13 cellular contexts compared by ENCODE assay signal in the genomic region with DNA sequence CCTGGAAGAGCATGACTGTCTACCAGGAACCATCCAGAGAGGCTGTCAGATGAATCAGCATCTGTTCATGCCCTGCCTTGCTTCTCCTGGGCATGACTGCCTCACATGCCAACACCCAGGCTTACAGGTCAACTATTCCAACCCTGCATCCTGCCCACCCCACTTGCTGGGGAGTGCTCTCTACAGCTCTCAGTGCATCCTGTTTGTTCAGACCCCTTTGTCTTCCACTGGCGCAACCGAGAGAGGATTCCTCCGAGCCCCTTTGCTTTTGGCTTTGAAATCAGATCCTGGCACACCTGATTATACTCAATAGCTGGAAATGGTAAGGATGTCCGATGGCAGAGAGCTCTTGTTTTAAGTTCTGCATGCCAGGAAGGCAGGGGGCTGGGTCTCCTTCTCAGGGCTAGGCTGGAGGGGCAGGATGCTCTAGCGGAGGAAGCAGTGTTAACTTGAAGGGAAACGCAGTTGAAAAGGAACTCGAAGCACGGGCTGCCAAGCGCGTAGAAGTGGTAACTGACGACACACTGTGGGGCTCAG.
DNase-seq lines count a peak whose midpoint lies in the region; ATAC-seq and TF ChIP-seq lines count a peak whose summit lies in the region.
"Had no signal": no experiment of that assay in that cellular context is flagged by ENCODE, and none has a peak within 500 bp of the region (broad histone marks: within the 10 kb centered on the region; RNA-seq: fewer than 3 reads in every experiment).

No MANE protein-coding gene starts in this region.

- TF ChIP-seq CTCF in MCF 10A (IDR thresholded peaks at IDR 0.05; ENCODE audit: unreplicated experiment) (no peak), breast epithelium (IDR thresholded peaks at IDR 0.05) (no peak), esophagus squamous epithelium (IDR thresholded peaks at IDR 0.05) (peak in 1 of 6 experiments; percentile 2), thyroid gland (IDR thresholded peaks at IDR 0.05) (no peak), colonic mucosa (IDR thresholded peaks at IDR 0.05) (no peak), ascending aorta (IDR thresholded peaks at IDR 0.05) (no peak)

- ATAC-seq in HG03439 (IDR thresholded peaks at IDR 0.05; ENCODE audit: unreplicated experiment) = peak; percentile 20
- no peak for ATAC-seq in GM18858 (IDR thresholded peaks at IDR 0.05; ENCODE audit: unreplicated experiment)
- ATAC-seq: K562 had no signal

- DNase-seq in MCF 10A (ENCODE audit: unreplicated experiment) (peak; percentile 28), breast epithelium (ENCODE audit: low spot score in 2 of 2) (no peak), esophagus squamous epithelium (lab: John Stamatoyannopoulos, UW) (no peak), thyroid gland (peak; percentile 51 to 61), colonic mucosa (no peak), ascending aorta (ENCODE audit: low spot score in 2 of 2) (no peak)
- DNase-seq: kidney glomerular epithelial cell, small intestine had no signal

- H3K9me3 ChIP-seq in breast epithelium (no peaks in the 10 kb centered on the region), esophagus squamous epithelium (no peaks in the 10 kb centered on the region), thyroid gland (no peaks in the 10 kb centered on the region), colonic mucosa (no peaks in the 10 kb centered on the region), ascending aorta (no peaks in the 10 kb centered on the region)

- H3K36me3 Mint-ChIP-seq in MCF 10A (ENCODE audit: insufficient read depth, unreplicated experiment) = peaks cover 5% of the 10 kb centered on the region
- H3K36me3 Mint-ChIP-seq: activated naive CD4-positive, alpha-beta T cell treated with anti-CD3 and anti-CD28 coated beads, Interleukin-2, amount 50 U/mL, for 24 hours had no signal

- H3K4me3 ChIP-seq in breast epithelium = no peak overlapping the region
- no peak overlapping the region for H3K4me3 ChIP-seq in esophagus squamous epithelium
- H3K4me3 ChIP-seq in thyroid gland (replicated peaks in 1 of 3) = no peak overlapping the region
- H3K4me3 ChIP-seq in colonic mucosa = no peak overlapping the region
- H3K4me3 ChIP-seq in ascending aorta = no peak overlapping the region
- H3K4me3 ChIP-seq: K562 had no signal

- no peak overlapping the region for H3K27ac Mint-ChIP-seq in MCF 10A (ENCODE audit: low read depth, unreplicated experiment)
- H3K27ac Mint-ChIP-seq: activated naive CD4-positive, alpha-beta T cell treated with anti-CD3 and anti-CD28 coated beads, Interleukin-2, amount 50 U/mL, for 24 hours had no signal

- no peak overlapping the region for H3K4me3 Mint-ChIP-seq in MCF 10A (ENCODE audit: unreplicated experiment)

- WGBS in esophagus squamous epithelium, 2 donors = 60 to 69% methylated on average over 8 to 11 of the region's 11 CpGs
- 48 to 64% methylated on average over 11 of the region's 11 CpGs for WGBS in thyroid gland, 2 donors

- intact Hi-C loops in MCF 10A (cut with micrococcal nuclease) (no loop called here), breast epithelium (cut with DNase I; ENCODE audit: low total_unique reads) (no loop called here), esophagus squamous epithelium (cut with DNase I) (no loop called here), thyroid gland (cut with DNase I) (no loop called here), colonic mucosa (cut with DNase I) (no loop called here), ascending aorta (cut with DNase I) (no loop called here)

- CTCF ChIA-PET in MCF 10A (lab: Yijun Ruan, JAX) = interaction anchor here (1.1 to 1.3 kb wide), 2 partner anchors 10 to 247 kb away, joined by 4 read pairs; no protein-coding TSS in a partner anchor

- H3K27ac ChIP-seq in breast epithelium (peak overlapping the region in 1 of 2 donors; percentile 34), esophagus squamous epithelium (peak overlapping the region; percentile 60 to 75 (median 66)), thyroid gland (peak overlapping the region in 2 of 3 donors; percentile 5 to 48), colonic mucosa (no peak overlapping the region), ascending aorta (no peak overlapping the region)
- H3K27ac ChIP-seq: VCaP had no signal

- H3K27me3 ChIP-seq in breast epithelium (no peaks in the 10 kb centered on the region), esophagus squamous epithelium (no peaks in the 10 kb centered on the region), thyroid gland (no peaks in the 10 kb centered on the region), colonic mucosa (no peaks in the 10 kb centered on the region), ascending aorta (no peaks in the 10 kb centered on the region)

- no peaks in the 10 kb centered on the region for H3K9me3 Mint-ChIP-seq in MCF 10A (ENCODE audit: unreplicated experiment)
- H3K9me3 Mint-ChIP-seq: activated naive CD4-positive, alpha-beta T cell treated with anti-CD3 and anti-CD28 coated beads, Interleukin-2, amount 50 U/mL, for 24 hours had no signal

- H3K27me3 Mint-ChIP-seq in MCF 10A (ENCODE audit: insufficient read depth, unreplicated experiment) = no peaks in the 10 kb centered on the region
- H3K27me3 Mint-ChIP-seq: activated naive CD4-positive, alpha-beta T cell treated with anti-CD3 and anti-CD28 coated beads, Interleukin-2, amount 50 U/mL, for 24 hours had no signal

- BruUV-seq in MCF 10A (replicated peaks; lab: Mats Ljungman, UMichigan) = no TSS peak

- H3K9ac ChIP-seq in colonic mucosa (ENCODE audit: low read depth in 2 of 2, low read length in 2 of 2) = no peak overlapping the region

- H3K36me3 ChIP-seq in breast epithelium (no peaks in the 10 kb centered on the region), esophagus squamous epithelium (no peaks in the 10 kb centered on the region), thyroid gland (no peaks in the 10 kb centered on the region), colonic mucosa (no peaks in the 10 kb centered on the region), ascending aorta (no peaks in the 10 kb centered on the region)

- H3K4me1 Mint-ChIP-seq in MCF 10A (ENCODE audit: insufficient read depth, unreplicated experiment) = peaks cover 19% of the 10 kb centered on the region

- POLR2A ChIA-PET in MCF 10A (lab: Yijun Ruan, JAX) = interaction anchor here (1.0 kb wide), 1 partner anchor 27 kb away, joined by 5 read pairs; no protein-coding TSS in a partner anchor

- TF ChIP-seq POLR2A in breast epithelium (IDR thresholded peaks at IDR 0.05) = no peak
- TF ChIP-seq POLR2A in esophagus squamous epithelium (IDR thresholded peaks at IDR 0.05) = no peak
- TF ChIP-seq POLR2A in thyroid gland (IDR thresholded peaks at IDR 0.05) = no peak

- H3K4me1 ChIP-seq in breast epithelium (no peaks in the 10 kb centered on the region), esophagus squamous epithelium (peaks cover 0 to 25% (median 13%) of the 10 kb centered on the region in 3 donors), thyroid gland (peaks cover 5 to 16% of the 10 kb centered on the region in 2 donors), colonic mucosa (no peaks in the 10 kb centered on the region), ascending aorta (no peaks in the 10 kb centered on the region)

Comparison
In these comparisons a context has a peak if more than half of its experiments do, and no peak if none do; other contexts are left out.
1. DNase-seq: peak in MCF 10A (single experiment) and thyroid gland (2 of 2); none in breast epithelium (0 of 2), esophagus squamous epithelium (single experiment), colonic mucosa (single experiment) and ascending aorta (0 of 2).
2. H3K27ac ChIP-seq: peak in esophagus squamous epithelium (4 of 4) and thyroid gland (2 of 3); none in colonic mucosa (single experiment) and ascending aorta (0 of 2).